Comparison of ENCODE assay signal across 8 cellular contexts in genomic region chr12:57755454-57756372, GRCh38. TPM values are rescaled to one million over a fixed set of nuclear protein-coding genes. Genes with fewer than 3 reads are reported as not detected.
DNase-seq lines count a peak whose midpoint lies in the region; ATAC-seq, FAIRE-seq and TF ChIP-seq lines count a peak whose summit lies in the region.

No MANE protein-coding gene starts in this region.

- H3K9ac ChIP-seq in OCI-LY1 (ENCODE audit: low read length) (peak overlapping the region; percentile 77), kidney (ENCODE audit: low read length in 2 of 2) (peak overlapping the region in 1 of 2 donors; percentile 52)

- H3K27me3 Mint-ChIP-seq in stimulated activated naive CD8-positive, alpha-beta T cell treated with anti-CD3 and anti-CD28 coated beads, Interleukin-15, Interleukin-2, amounts not matched to agents 100 ng/mL and 50 ng/mL, for 24 hours, result no peaks in the 10 kb centered on the region

- H3K36me3 ChIP-seq in OCI-LY1 (ENCODE audit: insufficient read depth, low read length), result peaks cover 34% of the 10 kb centered on the region
- peaks cover 0 to 4% of the 10 kb centered on the region in 2 donors for H3K36me3 ChIP-seq in kidney (ENCODE audit: control insufficient read depth in 1 of 2, insufficient read depth in 2 of 2, low read length in 2 of 2)

- no peaks in the 10 kb centered on the region for H3F3A ChIP-seq in OCI-LY1 (ENCODE audit: insufficient read depth, low read length)

- no peak for ATAC-seq in GM18505 (IDR thresholded peaks at IDR 0.05; ENCODE audit: unreplicated experiment)

- H3K27ac ChIP-seq in OCI-LY1 (ENCODE audit: low read depth, low read length, poor library complexity, severe bottlenecking) (peak overlapping the region; percentile 65), kidney (ENCODE audit: low read depth in 2 of 2, low read length in 2 of 2) (peak overlapping the region in 1 of 2 donors; percentile 63)

- peaks cover 55% of the 10 kb centered on the region for H3K4me1 Mint-ChIP-seq in stimulated activated naive CD8-positive, alpha-beta T cell treated with anti-CD3 and anti-CD28 coated beads, Interleukin-15, Interleukin-2, amounts not matched to agents 100 ng/mL and 50 ng/mL, for 24 hours (ENCODE audit: low read depth)

- peaks cover 43% of the 10 kb centered on the region for H3K4me1 ChIP-seq in OCI-LY1 (ENCODE audit: insufficient read depth, low read length, severe bottlenecking)
- H3K4me1 ChIP-seq in kidney (ENCODE audit: control insufficient read depth in 1 of 2, insufficient read depth in 1 of 2, low read depth in 1 of 2, low read length in 2 of 2), result peaks cover 6 to 20% of the 10 kb centered on the region in 2 donors

- H3K9me3 ChIP-seq in OCI-LY1 (ENCODE audit: low read length), result no peaks in the 10 kb centered on the region
- H3K9me3 ChIP-seq in kidney (ENCODE audit: control insufficient read depth in 1 of 2, low read length in 2 of 2), result no peaks in the 10 kb centered on the region

- H3K27me3 ChIP-seq in OCI-LY1 (ENCODE audit: insufficient read depth, low read length), result no peaks in the 10 kb centered on the region

- no peak overlapping the region for H2AFZ ChIP-seq in OCI-LY1 (ENCODE audit: low read length)

- intact Hi-C loops in kidney (cut with DNase I), result no loop called here

- H3K4me2 ChIP-seq in OCI-LY1 (ENCODE audit: low read length), result peak overlapping the region; percentile 91

- H3K79me2 ChIP-seq in OCI-LY1 (ENCODE audit: insufficient read depth, low read length), result peaks cover 14% of the 10 kb centered on the region

- no peaks in the 10 kb centered on the region for H3K9me2 ChIP-seq in OCI-LY1 (ENCODE audit: low read depth, low read length)

- DNase-seq in GM12892 (ENCODE audit: insufficient read length), result no peak
- DNase-seq in astrocyte of the hippocampus (ENCODE audit: low read depth, low spot score), result peak; percentile 43
- peak; percentile 84 for DNase-seq in kidney
- no peak for DNase-seq in ureter (ENCODE audit: low spot score)
- no peak for DNase-seq in NCI-H1436 treated with DMSO at 0.1 percent for 48 hours (lab: John Stamatoyannopoulos, UW)

- TF ChIP-seq CTCF in OCI-LY1 (IDR thresholded peaks at IDR 0.05; ENCODE audit: low read length), result no peak
- TF ChIP-seq CTCF in kidney (IDR thresholded peaks at IDR 0.05; ENCODE audit: borderline replicate concordance, extremely low read depth, insufficient read depth), result no peak

- H3K4me3 ChIP-seq in OCI-LY1 (ENCODE audit: low read depth, low read length, poor library complexity, severe bottlenecking) (peak overlapping the region; percentile 73), kidney (ENCODE audit: low read length in 2 of 2) (peak overlapping the region; percentile 61 to 73)

- no peak for TF ChIP-seq POLR2A in GM12892 (IDR thresholded peaks at IDR 0.05; ENCODE audit: low read depth, low read length)
- no peak for TF ChIP-seq POLR2A in GM18505 (IDR thresholded peaks at IDR 0.05; ENCODE audit: borderline replicate concordance, extremely low read depth, insufficient read depth, insufficient read length)

- H3K36me3 Mint-ChIP-seq in stimulated activated naive CD8-positive, alpha-beta T cell treated with anti-CD3 and anti-CD28 coated beads, Interleukin-15, Interleukin-2, amounts not matched to agents 100 ng/mL and 50 ng/mL, for 24 hours (ENCODE audit: low read depth), result peaks cover 26% of the 10 kb centered on the region

- no peaks in the 10 kb centered on the region for H3K9me3 Mint-ChIP-seq in stimulated activated naive CD8-positive, alpha-beta T cell treated with anti-CD3 and anti-CD28 coated beads, Interleukin-15, Interleukin-2, amounts not matched to agents 100 ng/mL and 50 ng/mL, for 24 hours

- peak overlapping the region; percentile 69 for H3K27ac Mint-ChIP-seq in stimulated activated naive CD8-positive, alpha-beta T cell treated with anti-CD3 and anti-CD28 coated beads, Interleukin-15, Interleukin-2, amounts not matched to agents 100 ng/mL and 50 ng/mL, for 24 hours

- no peaks in the 10 kb centered on the region for H4K20me1 ChIP-seq in OCI-LY1 (ENCODE audit: insufficient read depth, low read length)

- H3K4me3 Mint-ChIP-seq in stimulated activated naive CD8-positive, alpha-beta T cell treated with anti-CD3 and anti-CD28 coated beads, Interleukin-15, Interleukin-2, amounts not matched to agents 100 ng/mL and 50 ng/mL, for 24 hours, result peak overlapping the region; percentile 81

- peak; percentile 17 for FAIRE-seq in GM12892 (lab: Jason Lieb, UNC)
- FAIRE-seq in kidney (lab: Jason Lieb, UNC), result no peak

RNA-seq across cellular contexts. Expression of gene MARCHF9, which starts 0.8 kb away (rescaled TPM):
- 11.8 TPM for polyA plus RNA-seq in GM12892 (2012; ENCODE audit: missing spikeins)
- total RNA-seq in kidney (22.9 TPM), ureter (12.1 TPM)
- polyA plus RNA-seq in kidney (ENCODE audit: insufficient read depth, low read depth, low replicate concordance), result 38.4 TPM

RNA-seq across cellular contexts. Expression of gene CDK4, which starts 3.6 kb away (rescaled TPM):
- 137 TPM for polyA plus RNA-seq in GM12892 (2012; ENCODE audit: missing spikeins)
- total RNA-seq in kidney (69.1 TPM), ureter (86.5 TPM)
- 118 TPM for polyA plus RNA-seq in kidney (ENCODE audit: insufficient read depth, low read depth, low replicate concordance)

RNA-seq across cellular contexts. Expression of gene TSPAN31, which starts 10.9 kb away (rescaled TPM):
- 30.4 TPM for polyA plus RNA-seq in GM12892 (2012; ENCODE audit: missing spikeins)
- total RNA-seq in kidney (53.3 TPM), ureter (45.6 TPM)
- 60.1 TPM for polyA plus RNA-seq in kidney (ENCODE audit: insufficient read depth, low read depth, low replicate concordance)

RNA-seq across cellular contexts. Expression of gene CYP27B1, which starts 11.2 kb away (rescaled TPM):
- polyA plus RNA-seq in GM12892 (2012; ENCODE audit: missing spikeins), result 0.19 TPM
- total RNA-seq in kidney, result 3.5 TPM
- polyA plus RNA-seq in kidney (ENCODE audit: insufficient read depth, low read depth, low replicate concordance), result 33.4 TPM
- 1.6 TPM for total RNA-seq in ureter

RNA-seq across cellular contexts. Expression of gene METTL1, which starts 16.2 kb away (rescaled TPM):
- 28.0 TPM for polyA plus RNA-seq in GM12892 (2012; ENCODE audit: missing spikeins)
- 23.4 TPM for total RNA-seq in kidney
- polyA plus RNA-seq in kidney (ENCODE audit: insufficient read depth, low read depth, low replicate concordance), result 69.4 TPM
- total RNA-seq in ureter, result 50.1 TPM

Comparison
In these comparisons a context has a peak if more than half of its experiments do, and no peak if none do; other contexts are left out.
1. DNase-seq: peak in astrocyte of the hippocampus (single experiment) and kidney (single experiment); none in GM12892 (single experiment), ureter (single experiment) and NCI-H1436 treated with DMSO at 0.1 percent for 48 hours (single experiment).